ENCODE assay signal across 31 cellular contexts in the genomic region with DNA sequence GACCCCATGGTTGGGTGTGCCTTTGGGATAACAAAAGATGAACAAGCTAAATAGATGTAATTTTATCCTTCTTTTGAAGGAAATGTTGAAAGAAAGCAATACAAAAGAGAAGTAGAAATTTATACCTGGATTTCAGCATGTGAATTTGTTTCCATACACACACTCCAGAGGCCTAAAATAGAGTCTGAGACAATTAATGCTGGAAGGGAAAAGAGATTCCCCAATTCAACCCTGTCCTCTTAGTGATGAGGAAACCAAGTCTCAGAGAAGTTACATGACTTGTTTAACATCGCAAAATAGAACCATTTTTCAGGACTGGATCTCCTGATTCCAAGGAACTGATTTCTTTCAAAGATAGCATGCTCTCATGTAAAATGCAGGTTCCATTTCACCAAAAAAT. TPM values are rescaled to one million over a fixed set of nuclear protein-coding genes. Genes with fewer than 3 reads are reported as not detected.
"Had no signal": no experiment of that assay in that cellular context is flagged by ENCODE, and none has a peak within 500 bp of the region (broad histone marks: within the 10 kb centered on the region; RNA-seq: fewer than 3 reads in every experiment).

No MANE protein-coding gene starts in this region.

- H3K27me3 ChIP-seq: brain microvascular endothelial cell had no signal

- H3K9ac ChIP-seq: KMS-11 had no signal

- H3K4me3 ChIP-seq: SK-N-MC had no signal

- H3K27ac ChIP-seq: KMS-11, SK-N-MC had no signal

- DNase-seq: activated B cell treated with CpG ODN at 0.5 μM for 24 hours; activated CD4-positive, alpha-beta T cell treated with anti-CD3 and anti-CD28 coated beads for 1 hour; activated CD4-positive, alpha-beta T cell treated with anti-CD3 and anti-CD28 coated beads, Interleukin-2, amount 10 ng/mL, durations not matched to agents 24 days and 14 days; activated CD4-positive, alpha-beta T cell treated with anti-CD3 and anti-CD28 coated beads, Interleukin-2, amount 50 U/mL, for 48 hours; activated CD8-positive, alpha-beta memory T cell treated with anti-CD3 and anti-CD28 coated beads, Interleukin-2, amount 10 ng/mL, durations not matched to agents 7 days and 5 days; activated effector memory CD4-positive, alpha-beta T cell treated with Interleukin-2 at 50 U/mL for 16 hours; activated naive CD4-positive, alpha-beta T cell; activated naive CD8-positive, alpha-beta T cell treated with anti-CD3 and anti-CD28 coated beads, Interleukin-2, amount 50 U/mL, for 24 hours; activated T-cell treated with anti-CD3 and anti-CD28 coated beads, Interleukin-2, amount 50 U/mL, for 24 hours; amygdala; brain microvascular endothelial cell; NCI-H1092 treated with DMSO at 0.1 percent for 48 hours; NCI-H1417 treated with DMSO at 0.1 percent for 48 hours; NCI-H1694; NCI-H2029; NCI-H2107; NCI-H2171 treated with DMSO at 0.1 percent for 48 hours; NCI-H526; NCI-H82; NK-92 treated with Interleukin-12 subunit alpha and Interleukin-12 subunit beta, amount 100 ng/mL, for 24 hours; OCI-M1; RPMI8226; T-cell; T-helper 2 cell; T1000 had no signal

- ATAC-seq: activated CD8-positive, alpha-beta memory T cell treated with anti-CD3 and anti-CD28 coated beads, Interleukin-2, amount 10 ng/mL, durations not matched to agents 7 days and 5 days; activated naive CD8-positive, alpha-beta T cell treated with anti-CD3 and anti-CD28 coated beads, Interleukin-2, amount 50 U/mL, for 24 hours; Panc1; T-cell had no signal

- H3K36me3 ChIP-seq: brain microvascular endothelial cell had no signal

RNA-seq across cellular contexts. Expression of a gene that starts 37.3 kb away (rescaled TPM):
- total RNA-seq: activated B cell treated with CpG ODN at 0.5 μM for 24 hours; activated CD4-positive, alpha-beta T cell treated with anti-CD3 and anti-CD28 coated beads, Interleukin-2, amount 10 ng/mL, durations not matched to agents 24 days and 14 days; activated CD8-positive, alpha-beta memory T cell treated with anti-CD3 and anti-CD28 coated beads, Interleukin-2, amount 10 ng/mL, durations not matched to agents 7 days and 5 days; activated T-helper 1 cell treated with anti-CD3 and anti-CD28 coated beads, Interleukin-12 subunit alpha, Interleukin-12 subunit beta, Interleukin-2, Interleukin-4 antibody, amounts not matched to agents 30 ng/mL and 10 ng/mL and 1 ng/mL, durations not matched to agents 14 hours and 24 hours and 36 hours; MCF 10A; NCI-H460; T-cell had no signal
